ENCODE assay signal across 12 cellular contexts in genomic region chr1:6280761-6281451, GRCh38. TPM values are rescaled to one million over a fixed set of nuclear protein-coding genes. Genes with fewer than 3 reads are reported as not detected.
DNase-seq lines count a peak whose midpoint lies in the region; ATAC-seq, FAIRE-seq and TF ChIP-seq lines count a peak whose summit lies in the region.
"Had no signal": no experiment of that assay in that cellular context is flagged by ENCODE, and none has a peak within 500 bp of the region (broad histone marks: within the 10 kb centered on the region; RNA-seq: fewer than 3 reads in every experiment).

No MANE protein-coding gene starts in this region.

- no peaks in the 10 kb centered on the region for H3K27me3 Mint-ChIP-seq in stimulated activated memory B cell treated with anti-CD40 and anti-IgM and Interleukin-4, amounts not matched to agents 10 μg/mL and 1 μg/mL and 100 μg/mL, for 72 hours
- H3K27me3 Mint-ChIP-seq: IgD-negative memory B cell had no signal

- no peak for TF ChIP-seq EP300 in upper lobe of left lung (IDR thresholded peaks at IDR 0.05)

- no peak overlapping the region for H3K4me2 ChIP-seq in keratinocyte (ENCODE audit: control insufficient read depth, extremely low read depth, insufficient read depth, low read depth, low read length)

- no peak for FAIRE-seq in keratinocyte (lab: Jason Lieb, UNC)
- FAIRE-seq: GM18507 had no signal

- H3K36me3 Mint-ChIP-seq in stimulated activated memory B cell treated with anti-CD40 and anti-IgM and Interleukin-4, amounts not matched to agents 10 μg/mL and 1 μg/mL and 100 μg/mL, for 72 hours: peaks cover 5% of the 10 kb centered on the region
- H3K36me3 Mint-ChIP-seq: IgD-negative memory B cell had no signal

- peak; percentile 49 for TF ChIP-seq CTCF in astrocyte of the spinal cord (IDR thresholded peaks at IDR 0.05; ENCODE audit: low read depth, low read length)
- peak in 2 of 3 experiments; percentile 13 to 39 for TF ChIP-seq CTCF in keratinocyte (optimal IDR thresholded peaks at IDR 0.05 in 1 of 3, IDR thresholded peaks at IDR 0.05 in 1 of 3, conservative IDR thresholded peaks at IDR 0.05 in 1 of 3; ENCODE audit: extremely low read depth in 1 of 3, insufficient read depth in 2 of 3, low read length in 3 of 3)
- peak in 4 of 6 experiments; percentile 9 to 43 (median 23) for TF ChIP-seq CTCF in upper lobe of left lung (IDR thresholded peaks at IDR 0.05)

- in situ Hi-C loops in astrocyte of the spinal cord (cut with HindIII; ENCODE audit: low sequenced_read_pairs): no loop called here

- H3K4me1 ChIP-seq in keratinocyte (ENCODE audit: control insufficient read depth, extremely low read depth, insufficient read depth, low read length) (peaks cover 3% of the 10 kb centered on the region), upper lobe of left lung (no peaks in the 10 kb centered on the region)

- H3K4me3 ChIP-seq in astrocyte of the spinal cord (ENCODE audit: low read depth, low read length) (no peak overlapping the region), keratinocyte (ENCODE audit: control insufficient read depth in 2 of 3, extremely low read depth in 1 of 3, insufficient read depth in 2 of 3, low read depth in 1 of 3, low read length in 3 of 3) (no peak overlapping the region), upper lobe of left lung (no peak overlapping the region)

- peak in 1 of 2 donors; percentile 56 for ATAC-seq in upper lobe of left lung (ENCODE audit: low FRiP score in 2 of 2)
- ATAC-seq in stimulated activated memory B cell treated with anti-CD40 and anti-IgM and Interleukin-4, amounts not matched to agents 10 μg/mL and 1 μg/mL and 100 μg/mL, for 72 hours: no peak
- no peak for ATAC-seq in GM21390 (IDR thresholded peaks at IDR 0.05; ENCODE audit: unreplicated experiment)
- ATAC-seq in GM19324 (IDR thresholded peaks at IDR 0.05; ENCODE audit: low FRiP score, unreplicated experiment): no peak

- H3K4me1 Mint-ChIP-seq in stimulated activated memory B cell treated with anti-CD40 and anti-IgM and Interleukin-4, amounts not matched to agents 10 μg/mL and 1 μg/mL and 100 μg/mL, for 72 hours: no peaks in the 10 kb centered on the region
- H3K4me1 Mint-ChIP-seq: IgD-negative memory B cell had no signal

- dilution Hi-C loops in keratinocyte (cut with MboI; ENCODE audit: extremely low pct_ligation_motif_present, low sequenced_read_pairs): no loop called here

- H3K27me3 ChIP-seq in keratinocyte (ENCODE audit: control insufficient read depth, extremely low read depth, insufficient read depth, low read length): no peaks in the 10 kb centered on the region
- no peaks in the 10 kb centered on the region for H3K27me3 ChIP-seq in upper lobe of left lung

- H3K36me3 ChIP-seq in keratinocyte (ENCODE audit: control insufficient read depth in 2 of 2, extremely low read depth in 1 of 2, insufficient read depth in 2 of 2, low read length in 2 of 2) (peaks cover 6% of the 10 kb centered on the region in 2 experiments), upper lobe of left lung (peaks cover 0 to 3% (median 0%) of the 10 kb centered on the region in 4 donors)

- no peak overlapping the region for H3K27ac Mint-ChIP-seq in stimulated activated memory B cell treated with anti-CD40 and anti-IgM and Interleukin-4, amounts not matched to agents 10 μg/mL and 1 μg/mL and 100 μg/mL, for 72 hours

- TF ChIP-seq POLR2A in upper lobe of left lung (IDR thresholded peaks at IDR 0.05): no peak

- H2AFZ ChIP-seq in keratinocyte (ENCODE audit: control insufficient read depth, low read length): no peak overlapping the region

- H3K9me3 Mint-ChIP-seq in stimulated activated memory B cell treated with anti-CD40 and anti-IgM and Interleukin-4, amounts not matched to agents 10 μg/mL and 1 μg/mL and 100 μg/mL, for 72 hours: no peaks in the 10 kb centered on the region
- H3K9me3 Mint-ChIP-seq: IgD-negative memory B cell had no signal

- peaks cover 5% of the 10 kb centered on the region for H4K20me1 ChIP-seq in keratinocyte (ENCODE audit: control insufficient read depth, extremely low read depth, insufficient read depth, low read length)

- no peak overlapping the region for H3K9ac ChIP-seq in keratinocyte (ENCODE audit: control insufficient read depth, extremely low read depth, insufficient read depth, low read length)

- no peaks in the 10 kb centered on the region for H3K79me2 ChIP-seq in keratinocyte (ENCODE audit: control insufficient read depth, insufficient read depth, low read length)

- WGBS in upper lobe of left lung, 2 donors: 76 to 81% methylated on average over 26 to 31 of the region's 33 CpGs

- H3K27ac ChIP-seq in keratinocyte (ENCODE audit: control insufficient read depth, insufficient read depth, low read length) (no peak overlapping the region), upper lobe of left lung (peak overlapping the region in 1 of 4 donors; percentile 54)

- H3K4me3 Mint-ChIP-seq in stimulated activated memory B cell treated with anti-CD40 and anti-IgM and Interleukin-4, amounts not matched to agents 10 μg/mL and 1 μg/mL and 100 μg/mL, for 72 hours: no peak overlapping the region

- H3K9me1 ChIP-seq in keratinocyte (ENCODE audit: control insufficient read depth, extremely low read depth, insufficient read depth, low read length): no peaks in the 10 kb centered on the region

- H3K9me3 ChIP-seq in keratinocyte (ENCODE audit: control insufficient read depth, low read depth, low read length) (no peaks in the 10 kb centered on the region), upper lobe of left lung (no peaks in the 10 kb centered on the region)

- DNase-seq in SHP77 (lab: John Stamatoyannopoulos, UW) (peak; percentile 24 to 25), SHP77 treated with DMSO at 0.1 percent for 48 hours (lab: John Stamatoyannopoulos, UW) (no peak), astrocyte of the spinal cord (ENCODE audit: low read depth, low spot score) (no peak), keratinocyte (ENCODE audit: low read depth, low spot score) (no peak), upper lobe of left lung (peak in 1 of 2 donors; percentile 87)
- DNase-seq: C1 segment of cervical spinal cord, substantia nigra had no signal

RNA-seq across cellular contexts. Expression of gene GPR153, which starts 20.0 kb away (rescaled TPM):
- 7.2 to 14.2 TPM (median 11.0 TPM) in 3 replicates for polyA plus RNA-seq in keratinocyte
- 1.6 TPM for polyA plus RNA-seq in keratinocyte (2011; ENCODE audit: low read depth)
- polyA plus RNA-seq in keratinocyte (2011; cell fraction: cytosol; rRNA removed): 6.3 and 12.9 TPM in 2 replicates
- 19.4 and 28.3 TPM in 2 replicates for polyA plus RNA-seq in keratinocyte (2011; cell fraction: nucleus; rRNA removed)
- polyA plus RNA-seq in keratinocyte (2012; ENCODE audit: low replicate concordance): 10.2 and 14.6 TPM in 2 replicates
- polyA minus RNA-seq in keratinocyte: 12.7 to 36.7 TPM (median 22.7 TPM) in 3 replicates
- 28.4 TPM for polyA minus RNA-seq in keratinocyte (2011; cell fraction: cytosol; rRNA and poly(A)+ RNA removed)
- polyA minus RNA-seq in keratinocyte (2011; cell fraction: nucleus; rRNA and poly(A)+ RNA removed): 13.3 and 15.6 TPM in 2 replicates
- 10 to 100 TPM in 3 of 6 donors, 1 to 10 TPM in 3; 2.4 to 25.7 (median 12.5) TPM for total RNA-seq in upper lobe of left lung

RNA-seq across cellular contexts. Expression of gene HES3, which starts 36.9 kb away (rescaled TPM):
- polyA plus RNA-seq in keratinocyte: not detected in 3 replicates
- polyA plus RNA-seq in keratinocyte (2011; ENCODE audit: low read depth): not detected
- polyA plus RNA-seq in keratinocyte (2011; cell fraction: cytosol; rRNA removed): not detected in 2 replicates
- polyA plus RNA-seq in keratinocyte (2011; cell fraction: nucleus; rRNA removed): not detected in 2 replicates
- not detected in 2 replicates for polyA plus RNA-seq in keratinocyte (2012; ENCODE audit: low replicate concordance)
- not detected in 3 replicates for polyA minus RNA-seq in keratinocyte
- polyA minus RNA-seq in keratinocyte (2011; cell fraction: cytosol; rRNA and poly(A)+ RNA removed): not detected
- polyA minus RNA-seq in keratinocyte (2011; cell fraction: nucleus; rRNA and poly(A)+ RNA removed): not detected in 2 replicates
- not detected for total RNA-seq in upper lobe of left lung
- polyA plus RNA-seq: IgD-negative memory B cell had no signal

RNA-seq across cellular contexts. Expression of gene ICMT, which starts 45.1 kb away (rescaled TPM):
- polyA plus RNA-seq in keratinocyte: 50.3 to 72.5 TPM (median 59.9 TPM) in 3 replicates
- 18.3 TPM for polyA plus RNA-seq in keratinocyte (2011; ENCODE audit: low read depth)
- polyA plus RNA-seq in keratinocyte (2011; cell fraction: cytosol; rRNA removed): 45.2 and 50.6 TPM in 2 replicates
- polyA plus RNA-seq in keratinocyte (2011; cell fraction: nucleus; rRNA removed): 42.9 and 44.7 TPM in 2 replicates
- 33.4 and 51.2 TPM in 2 replicates for polyA plus RNA-seq in keratinocyte (2012; ENCODE audit: low replicate concordance)
- 44.3 to 77.6 TPM (median 65.2 TPM) in 3 replicates for polyA minus RNA-seq in keratinocyte
- polyA minus RNA-seq in keratinocyte (2011; cell fraction: cytosol; rRNA and poly(A)+ RNA removed): 69.3 TPM
- polyA minus RNA-seq in keratinocyte (2011; cell fraction: nucleus; rRNA and poly(A)+ RNA removed): 44.2 and 59.4 TPM in 2 replicates
- total RNA-seq in upper lobe of left lung: 10 to 100 TPM; 23.0 to 66.7 (median 52.2) TPM

Comparison
In these comparisons a context has a peak if more than half of its experiments do, and no peak if none do; other contexts are left out.
1. DNase-seq: peak in SHP77 (2 of 2); none in SHP77 treated with DMSO at 0.1 percent for 48 hours (single experiment), astrocyte of the spinal cord (single experiment) and keratinocyte (single experiment).
2. Peak in every context shown above with its lines, with median percentiles within 50 percentile points of each other: CTCF ChIP-seq.